ENCODE assay signal across 8 cellular contexts in the genomic region with DNA sequence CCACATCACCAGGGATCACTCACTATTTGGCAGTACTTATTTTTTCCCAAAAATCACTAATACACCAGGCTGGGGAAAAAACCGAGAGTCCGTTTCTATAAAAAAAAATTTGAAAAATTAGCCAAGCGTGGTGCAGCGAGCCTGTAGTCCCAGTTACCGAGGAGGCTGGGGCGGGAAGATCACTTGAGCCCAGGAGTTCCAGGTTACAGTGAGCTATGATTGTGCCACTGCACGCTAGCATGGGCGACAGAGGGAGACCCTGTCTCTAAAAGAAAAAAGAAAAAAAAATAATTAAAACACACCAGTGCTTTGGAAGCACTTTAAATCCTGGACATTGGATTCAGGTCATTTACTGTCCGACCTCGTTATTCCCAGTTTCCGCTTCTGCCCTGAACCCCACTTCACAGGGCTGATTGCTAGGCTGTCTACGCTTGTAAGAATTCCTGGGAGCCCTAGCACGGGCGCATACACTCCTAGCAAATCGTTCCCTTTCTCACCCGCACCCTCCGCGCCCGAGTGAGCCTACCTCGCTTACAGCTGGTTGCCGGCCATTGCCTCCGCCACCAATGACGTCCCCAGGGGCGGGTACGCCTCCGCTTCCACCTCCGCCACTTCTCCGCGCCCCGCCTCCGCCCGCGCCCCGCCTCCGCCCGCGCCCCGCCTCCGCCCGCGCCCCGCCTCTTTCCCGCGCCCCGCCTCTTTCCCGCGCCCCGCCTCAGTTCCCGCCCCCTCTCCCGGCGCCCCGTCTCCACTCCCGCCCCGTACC. TPM values are rescaled to one million over a fixed set of nuclear protein-coding genes. Genes with fewer than 3 reads are reported as not detected.
DNase-seq lines count a peak whose midpoint lies in the region; ATAC-seq and TF ChIP-seq lines count a peak whose summit lies in the region.

Gene TPMT (minus strand): TSS at position 571 of the 766 bp plus-strand sequence. CDS start 5,950 bp downstream, outside the sequence.

- H3K9me3 Mint-ChIP-seq in activated T-helper 17 cell treated with anti-CD3 and anti-CD28 coated beads, Interleukin-2, amount 50 U/mL, for 72 hours = no peaks in the 10 kb centered on the region

- ATAC-seq in GM18517 (IDR thresholded peaks at IDR 0.05; ENCODE audit: unreplicated experiment) (peak; percentile 33), HG02981 (IDR thresholded peaks at IDR 0.05; ENCODE audit: unreplicated experiment) (peak; percentile 52), heart left ventricle (peak in 3 of 4 donors; percentile 9 to 18 (median 12))
- ATAC-seq in activated T-helper 17 cell treated with anti-CD3 and anti-CD28 coated beads, Interleukin-2, amount 50 U/mL, for 72 hours (replicated peaks) = peak; percentile 63

- intact Hi-C loops in A673 (cut with micrococcal nuclease; ENCODE audit: unreplicated experiment) (loop anchor here (10.0 kb wide), 1 partner anchor 350 kb away; no protein-coding TSS in a partner anchor), heart left ventricle (cut with DNase I) (loop anchor here in 2 of 10 donors (5.0 kb wide), 1 partner anchor 108 kb away; the partner anchor contains the start of gene DEK (in 2 of the 2))

- no peak for TF ChIP-seq CTCF in A673 (conservative IDR thresholded peaks at IDR 0.05; ENCODE audit: low read depth, low read length)
- TF ChIP-seq CTCF in heart left ventricle (IDR thresholded peaks at IDR 0.05) = no peak

- no peaks in the 10 kb centered on the region for H3K27me3 ChIP-seq in A673 (replicated peaks; ENCODE audit: insufficient read depth, low read depth, low read length, poor library complexity)
- no peaks in the 10 kb centered on the region for H3K27me3 ChIP-seq in heart left ventricle

- TF ChIP-seq POLR2A in heart left ventricle (IDR thresholded peaks at IDR 0.05) = no peak

- CTCF ChIA-PET in A673 (lab: Charles Lee) = interaction anchor here (0.5 kb wide), 1 partner anchor 14 kb away, joined by 4 read pairs; no protein-coding TSS in a partner anchor

- peak within 1 kb of the TSS; percentile 84 for H3K27ac Mint-ChIP-seq in activated T-helper 17 cell treated with anti-CD3 and anti-CD28 coated beads, Interleukin-2, amount 50 U/mL, for 72 hours

- WGBS in heart left ventricle, 4 donors = 0 to 1% (median 0%) methylated on average over 34 to 54 of the region's 54 CpGs

- H3K4me1 ChIP-seq in A673 (ENCODE audit: insufficient read depth, low read length, poor library complexity, severe bottlenecking) (peaks cover 7% of the 10 kb centered on the region), heart left ventricle (peaks cover 0 to 33% (median 14%) of the 10 kb centered on the region in 12 donors)

- peaks cover 3% of the 10 kb centered on the region for H3K36me3 Mint-ChIP-seq in activated T-helper 17 cell treated with anti-CD3 and anti-CD28 coated beads, Interleukin-2, amount 50 U/mL, for 72 hours (ENCODE audit: low read depth)

- H3K27ac ChIP-seq in A673 (ENCODE audit: low read depth, low read length, poor library complexity, severe bottlenecking) = peak within 1 kb of the TSS; percentile 73
- peak within 1 kb of the TSS; percentile 65 to 93 (median 90) for H3K27ac ChIP-seq in heart left ventricle

- POLR2A ChIA-PET in A673 (lab: Charles Lee; ENCODE audit: low non-redundant PET) = interaction anchor here (0.5 to 0.6 kb wide), 2 partner anchors 637 to 1670 kb away, joined by 3 read pairs; no protein-coding TSS in a partner anchor

- TSS peak; percentile 81 for BruUV-seq in A673 (replicated peaks; lab: Mats Ljungman, UMichigan)

- DNase-seq in A673 (ENCODE audit: low spot score) = no peak
- DNase-seq in NCI-H2081 treated with DMSO at 0.1 percent for 48 hours (lab: John Stamatoyannopoulos, UW) = peak; percentile 85
- DNase-seq in heart left ventricle = peak in 3 of 5 donors; percentile 21 to 33 (median 30)
- peak; percentile 9 for DNase-seq in renal cortical epithelial cell (ENCODE audit: low read depth)
- no peak for DNase-seq in effector CD4-positive, alpha-beta T cell

- peak within 1 kb of the TSS; percentile 94 for H3K4me3 Mint-ChIP-seq in activated T-helper 17 cell treated with anti-CD3 and anti-CD28 coated beads, Interleukin-2, amount 50 U/mL, for 72 hours

- peak within 1 kb of the TSS; percentile 92 for H3K4me3 ChIP-seq in A673 (ENCODE audit: low read depth, low read length, poor library complexity, severe bottlenecking)
- peak within 1 kb of the TSS; percentile 84 to 99 (median 92) for H3K4me3 ChIP-seq in heart left ventricle

- H3K4me1 Mint-ChIP-seq in activated T-helper 17 cell treated with anti-CD3 and anti-CD28 coated beads, Interleukin-2, amount 50 U/mL, for 72 hours = peaks cover 13% of the 10 kb centered on the region

- H3K36me3 ChIP-seq in A673 (ENCODE audit: insufficient read depth, low read length, poor library complexity, severe bottlenecking) = no peaks in the 10 kb centered on the region
- peaks cover 0 to 6% (median 0%) of the 10 kb centered on the region in 9 donors for H3K36me3 ChIP-seq in heart left ventricle

- H3K9me3 ChIP-seq in A673 (ENCODE audit: low read depth, low read length, poor library complexity, severe bottlenecking) (no peaks in the 10 kb centered on the region), heart left ventricle (no peaks in the 10 kb centered on the region)

- no peaks in the 10 kb centered on the region for H3K27me3 Mint-ChIP-seq in activated T-helper 17 cell treated with anti-CD3 and anti-CD28 coated beads, Interleukin-2, amount 50 U/mL, for 72 hours

RNA-seq across cellular contexts. Expression of gene TPMT, which starts in this region (rescaled TPM):
- total RNA-seq in A673 (2021) = 8.3 and 9.8 TPM in 2 replicates
- 1 to 10 TPM; 5.3 to 8.2 TPM for total RNA-seq in activated T-helper 17 cell treated with anti-CD3 and anti-CD28 coated beads, Interleukin-2, amount 50 U/mL, for 72 hours
- 10 to 100 TPM in 8 of 9 donors, 1 to 10 TPM in 1; 7.1 to 15.0 (median 13.7) TPM for total RNA-seq in heart left ventricle
- 10 to 100 TPM; 13.2 to 22.5 TPM for polyA plus RNA-seq in heart left ventricle
- total RNA-seq in renal cortical epithelial cell = 21.5 and 28.1 TPM in 2 replicates

Comparison
In these comparisons a context has a peak if more than half of its experiments do, and no peak if none do; other contexts are left out.
1. DNase-seq: peak in NCI-H2081 treated with DMSO at 0.1 percent for 48 hours (single experiment), heart left ventricle (3 of 5) and renal cortical epithelial cell (single experiment); none in A673 (single experiment) and effector CD4-positive, alpha-beta T cell (single experiment).
2. ATAC-seq: peak in every context shown above with its lines; median percentile 63 in activated T-helper 17 cell treated with anti-CD3 and anti-CD28 coated beads, Interleukin-2, amount 50 U/mL, for 72 hours; 52 in HG02981; 33 in GM18517; 12 in heart left ventricle.